In the genomic region with DNA sequence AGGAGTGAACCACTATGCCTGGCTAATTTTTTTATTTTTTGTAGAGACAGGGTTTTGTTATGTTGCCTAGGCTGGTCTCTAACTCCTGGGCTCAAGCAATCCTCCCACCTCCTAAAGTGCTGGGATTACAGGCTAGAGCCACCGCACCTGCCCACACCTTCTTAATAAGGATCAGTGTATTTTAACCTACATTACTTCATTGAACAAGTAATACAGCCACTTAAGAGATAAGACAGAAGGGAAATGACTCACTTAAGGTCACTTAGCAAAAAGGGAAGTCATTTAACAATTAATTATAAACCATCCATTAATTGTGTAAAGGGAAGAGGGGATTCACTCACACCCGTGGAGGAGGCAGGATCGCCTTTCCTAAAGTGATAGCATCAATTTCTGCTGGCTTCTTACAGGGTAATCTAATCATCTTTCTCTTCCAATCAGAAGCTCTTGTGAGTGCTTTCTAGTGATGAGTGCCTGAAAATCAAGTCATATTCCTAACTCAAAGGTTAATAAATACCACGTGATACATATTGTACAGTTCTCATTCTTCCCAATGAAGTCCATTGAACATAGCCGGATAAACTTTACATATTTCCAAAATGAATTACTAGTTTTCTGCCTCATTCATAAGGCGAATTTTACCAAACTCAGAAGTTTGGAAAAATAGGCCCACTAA, we compare ENCODE assay signal across 1 cellular context.
TF ChIP-seq lines count a peak whose summit lies in the region.

No MANE protein-coding gene starts in this region.

TF ChIP-seq in GM23338, 12 proteins besides CTCF, POLR2A, EP300 and RAD21 (continued from another document):
- TF ChIP-seq, protein P1, sequence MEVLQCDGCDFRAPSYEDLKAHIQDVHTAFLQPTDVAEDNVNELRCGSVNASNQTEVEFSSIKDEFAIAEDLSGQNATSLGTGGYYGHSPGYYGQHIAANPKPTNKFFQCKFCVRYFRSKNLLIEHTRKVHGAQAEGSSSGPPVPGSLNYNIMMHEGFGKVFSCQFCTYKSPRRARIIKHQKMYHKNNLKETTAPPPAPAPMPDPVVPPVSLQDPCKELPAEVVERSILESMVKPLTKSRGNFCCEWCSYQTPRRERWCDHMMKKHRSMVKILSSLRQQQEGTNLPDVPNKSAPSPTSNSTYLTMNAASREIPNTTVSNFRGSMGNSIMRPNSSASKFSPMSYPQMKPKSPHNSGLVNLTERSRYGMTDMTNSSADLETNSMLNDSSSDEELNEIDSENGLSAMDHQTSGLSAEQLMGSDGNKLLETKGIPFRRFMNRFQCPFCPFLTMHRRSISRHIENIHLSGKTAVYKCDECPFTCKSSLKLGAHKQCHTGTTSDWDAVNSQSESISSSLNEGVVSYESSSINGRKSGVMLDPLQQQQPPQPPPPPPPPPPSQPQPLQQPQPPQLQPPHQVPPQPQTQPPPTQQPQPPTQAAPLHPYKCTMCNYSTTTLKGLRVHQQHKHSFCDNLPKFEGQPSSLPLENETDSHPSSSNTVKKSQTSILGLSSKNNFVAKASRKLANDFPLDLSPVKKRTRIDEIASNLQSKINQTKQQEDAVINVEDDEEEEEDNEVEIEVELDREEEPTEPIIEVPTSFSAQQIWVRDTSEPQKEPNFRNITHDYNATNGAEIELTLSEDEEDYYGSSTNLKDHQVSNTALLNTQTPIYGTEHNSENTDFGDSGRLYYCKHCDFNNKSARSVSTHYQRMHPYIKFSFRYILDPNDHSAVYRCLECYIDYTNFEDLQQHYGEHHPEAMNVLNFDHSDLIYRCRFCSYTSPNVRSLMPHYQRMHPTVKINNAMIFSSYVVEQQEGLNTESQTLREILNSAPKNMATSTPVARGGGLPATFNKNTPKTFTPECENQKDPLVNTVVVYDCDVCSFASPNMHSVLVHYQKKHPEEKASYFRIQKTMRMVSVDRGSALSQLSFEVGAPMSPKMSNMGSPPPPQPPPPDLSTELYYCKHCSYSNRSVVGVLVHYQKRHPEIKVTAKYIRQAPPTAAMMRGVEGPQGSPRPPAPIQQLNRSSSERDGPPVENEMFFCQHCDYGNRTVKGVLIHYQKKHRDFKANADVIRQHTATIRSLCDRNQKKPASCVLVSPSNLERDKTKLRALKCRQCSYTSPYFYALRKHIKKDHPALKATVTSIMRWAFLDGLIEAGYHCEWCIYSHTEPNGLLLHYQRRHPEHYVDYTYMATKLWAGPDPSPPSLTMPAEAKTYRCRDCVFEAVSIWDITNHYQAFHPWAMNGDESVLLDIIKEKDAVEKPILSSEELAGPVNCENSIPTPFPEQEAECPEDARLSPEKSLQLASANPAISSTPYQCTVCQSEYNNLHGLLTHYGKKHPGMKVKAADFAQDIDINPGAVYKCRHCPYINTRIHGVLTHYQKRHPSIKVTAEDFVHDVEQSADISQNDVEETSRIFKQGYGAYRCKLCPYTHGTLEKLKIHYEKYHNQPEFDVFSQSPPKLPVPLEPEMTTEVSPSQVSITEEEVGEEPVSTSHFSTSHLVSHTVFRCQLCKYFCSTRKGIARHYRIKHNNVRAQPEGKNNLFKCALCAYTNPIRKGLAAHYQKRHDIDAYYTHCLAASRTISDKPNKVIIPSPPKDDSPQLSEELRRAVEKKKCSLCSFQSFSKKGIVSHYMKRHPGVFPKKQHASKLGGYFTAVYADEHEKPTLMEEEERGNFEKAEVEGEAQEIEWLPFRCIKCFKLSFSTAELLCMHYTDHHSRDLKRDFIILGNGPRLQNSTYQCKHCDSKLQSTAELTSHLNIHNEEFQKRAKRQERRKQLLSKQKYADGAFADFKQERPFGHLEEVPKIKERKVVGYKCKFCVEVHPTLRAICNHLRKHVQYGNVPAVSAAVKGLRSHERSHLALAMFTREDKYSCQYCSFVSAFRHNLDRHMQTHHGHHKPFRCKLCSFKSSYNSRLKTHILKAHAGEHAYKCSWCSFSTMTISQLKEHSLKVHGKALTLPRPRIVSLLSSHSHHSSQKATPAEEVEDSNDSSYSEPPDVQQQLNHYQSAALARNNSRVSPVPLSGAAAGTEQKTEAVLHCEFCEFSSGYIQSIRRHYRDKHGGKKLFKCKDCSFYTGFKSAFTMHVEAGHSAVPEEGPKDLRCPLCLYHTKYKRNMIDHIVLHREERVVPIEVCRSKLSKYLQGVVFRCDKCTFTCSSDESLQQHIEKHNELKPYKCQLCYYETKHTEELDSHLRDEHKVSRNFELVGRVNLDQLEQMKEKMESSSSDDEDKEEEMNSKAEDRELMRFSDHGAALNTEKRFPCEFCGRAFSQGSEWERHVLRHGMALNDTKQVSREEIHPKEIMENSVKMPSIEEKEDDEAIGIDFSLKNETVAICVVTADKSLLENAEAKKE (CRISPR knock-in tag; IDR thresholded peaks at IDR 0.05) = no peak
- TF ChIP-seq ZNF331 (CRISPR knock-in tag; IDR thresholded peaks at IDR 0.05; ENCODE audit: low read depth) (no peak), JUNB (IDR thresholded peaks at IDR 0.05; ENCODE audit: unreplicated experiment) (no peak), EZH2phosphoT487 (IDR thresholded peaks at IDR 0.05; ENCODE audit: unreplicated experiment) (no peak), ZNF114 (CRISPR knock-in tag; IDR thresholded peaks at IDR 0.05) (no peak), POLR2AphosphoS5 (IDR thresholded peaks at IDR 0.05; ENCODE audit: low read depth) (no peak), NANOG (IDR thresholded peaks at IDR 0.05; ENCODE audit: borderline replicate concordance) (no peak), STAT1 (IDR thresholded peaks at IDR 0.05; ENCODE audit: unreplicated experiment) (no peak), CREB1 (CRISPR knock-in tag; IDR thresholded peaks at IDR 0.05; ENCODE audit: low read depth) (no peak)
- TF ChIP-seq, protein P2, sequence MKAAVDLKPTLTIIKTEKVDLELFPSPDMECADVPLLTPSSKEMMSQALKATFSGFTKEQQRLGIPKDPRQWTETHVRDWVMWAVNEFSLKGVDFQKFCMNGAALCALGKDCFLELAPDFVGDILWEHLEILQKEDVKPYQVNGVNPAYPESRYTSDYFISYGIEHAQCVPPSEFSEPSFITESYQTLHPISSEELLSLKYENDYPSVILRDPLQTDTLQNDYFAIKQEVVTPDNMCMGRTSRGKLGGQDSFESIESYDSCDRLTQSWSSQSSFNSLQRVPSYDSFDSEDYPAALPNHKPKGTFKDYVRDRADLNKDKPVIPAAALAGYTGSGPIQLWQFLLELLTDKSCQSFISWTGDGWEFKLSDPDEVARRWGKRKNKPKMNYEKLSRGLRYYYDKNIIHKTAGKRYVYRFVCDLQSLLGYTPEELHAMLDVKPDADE (IDR thresholded peaks at IDR 0.05) = no peak
- TF ChIP-seq, protein P3, sequence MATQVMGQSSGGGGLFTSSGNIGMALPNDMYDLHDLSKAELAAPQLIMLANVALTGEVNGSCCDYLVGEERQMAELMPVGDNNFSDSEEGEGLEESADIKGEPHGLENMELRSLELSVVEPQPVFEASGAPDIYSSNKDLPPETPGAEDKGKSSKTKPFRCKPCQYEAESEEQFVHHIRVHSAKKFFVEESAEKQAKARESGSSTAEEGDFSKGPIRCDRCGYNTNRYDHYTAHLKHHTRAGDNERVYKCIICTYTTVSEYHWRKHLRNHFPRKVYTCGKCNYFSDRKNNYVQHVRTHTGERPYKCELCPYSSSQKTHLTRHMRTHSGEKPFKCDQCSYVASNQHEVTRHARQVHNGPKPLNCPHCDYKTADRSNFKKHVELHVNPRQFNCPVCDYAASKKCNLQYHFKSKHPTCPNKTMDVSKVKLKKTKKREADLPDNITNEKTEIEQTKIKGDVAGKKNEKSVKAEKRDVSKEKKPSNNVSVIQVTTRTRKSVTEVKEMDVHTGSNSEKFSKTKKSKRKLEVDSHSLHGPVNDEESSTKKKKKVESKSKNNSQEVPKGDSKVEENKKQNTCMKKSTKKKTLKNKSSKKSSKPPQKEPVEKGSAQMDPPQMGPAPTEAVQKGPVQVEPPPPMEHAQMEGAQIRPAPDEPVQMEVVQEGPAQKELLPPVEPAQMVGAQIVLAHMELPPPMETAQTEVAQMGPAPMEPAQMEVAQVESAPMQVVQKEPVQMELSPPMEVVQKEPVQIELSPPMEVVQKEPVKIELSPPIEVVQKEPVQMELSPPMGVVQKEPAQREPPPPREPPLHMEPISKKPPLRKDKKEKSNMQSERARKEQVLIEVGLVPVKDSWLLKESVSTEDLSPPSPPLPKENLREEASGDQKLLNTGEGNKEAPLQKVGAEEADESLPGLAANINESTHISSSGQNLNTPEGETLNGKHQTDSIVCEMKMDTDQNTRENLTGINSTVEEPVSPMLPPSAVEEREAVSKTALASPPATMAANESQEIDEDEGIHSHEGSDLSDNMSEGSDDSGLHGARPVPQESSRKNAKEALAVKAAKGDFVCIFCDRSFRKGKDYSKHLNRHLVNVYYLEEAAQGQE (IDR thresholded peaks at IDR 0.05; ENCODE audit: unreplicated experiment) = no peak
TF ChIP-seq in GM23338: peak in this region for 0.
